In the genomic region with DNA sequence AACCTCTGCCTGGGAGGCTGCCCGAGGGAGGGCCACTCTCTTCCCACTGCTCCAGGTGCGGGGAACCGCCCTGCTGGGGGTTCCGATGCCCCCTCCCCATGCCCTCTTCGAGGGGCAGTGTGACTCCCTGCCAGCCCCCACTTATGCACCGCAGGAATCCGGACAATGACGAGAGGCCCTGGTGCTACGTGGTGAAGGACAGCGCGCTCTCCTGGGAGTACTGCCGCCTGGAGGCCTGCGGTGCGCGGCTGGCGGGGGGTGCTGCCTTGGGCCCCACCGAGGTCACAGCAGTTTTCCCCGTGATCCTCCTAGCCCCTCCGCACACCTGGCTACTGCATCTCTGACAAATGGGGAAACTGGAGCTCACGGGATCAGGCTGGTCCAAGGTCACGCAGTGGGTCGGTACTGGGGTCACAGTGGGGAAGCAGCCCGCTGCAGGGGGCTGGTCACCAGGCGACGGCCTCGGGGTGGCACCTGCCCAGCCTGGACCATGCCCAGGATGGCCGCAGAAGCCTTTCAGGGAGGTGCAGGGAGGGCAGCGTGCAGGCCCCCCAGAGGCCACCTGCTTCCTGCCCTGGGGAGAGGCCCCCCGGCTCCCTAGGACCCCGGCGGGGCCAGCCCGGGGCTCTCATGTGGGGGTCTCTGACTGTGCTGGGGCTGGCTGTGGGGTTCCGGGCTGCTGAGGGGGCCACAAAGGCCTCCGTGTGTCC, we compare ENCODE assay signal across 2 cellular contexts.
TF ChIP-seq lines count a peak whose summit lies in the region.

No MANE protein-coding gene starts in this region.

TF ChIP-seq in Ishikawa, 13 proteins besides CTCF, POLR2A, EP300 and RAD21:
- TF ChIP-seq ZBTB7A (IDR thresholded peaks at IDR 0.05; ENCODE audit: low read depth) (peak; percentile 49; the same call in 1 of the 2 replicates), TEAD4 (IDR thresholded peaks at IDR 0.05) (no peak)

TF ChIP-seq in HepG2, 621 proteins besides CTCF, POLR2A, EP300 and RAD21:
- TF ChIP-seq, protein P1, sequence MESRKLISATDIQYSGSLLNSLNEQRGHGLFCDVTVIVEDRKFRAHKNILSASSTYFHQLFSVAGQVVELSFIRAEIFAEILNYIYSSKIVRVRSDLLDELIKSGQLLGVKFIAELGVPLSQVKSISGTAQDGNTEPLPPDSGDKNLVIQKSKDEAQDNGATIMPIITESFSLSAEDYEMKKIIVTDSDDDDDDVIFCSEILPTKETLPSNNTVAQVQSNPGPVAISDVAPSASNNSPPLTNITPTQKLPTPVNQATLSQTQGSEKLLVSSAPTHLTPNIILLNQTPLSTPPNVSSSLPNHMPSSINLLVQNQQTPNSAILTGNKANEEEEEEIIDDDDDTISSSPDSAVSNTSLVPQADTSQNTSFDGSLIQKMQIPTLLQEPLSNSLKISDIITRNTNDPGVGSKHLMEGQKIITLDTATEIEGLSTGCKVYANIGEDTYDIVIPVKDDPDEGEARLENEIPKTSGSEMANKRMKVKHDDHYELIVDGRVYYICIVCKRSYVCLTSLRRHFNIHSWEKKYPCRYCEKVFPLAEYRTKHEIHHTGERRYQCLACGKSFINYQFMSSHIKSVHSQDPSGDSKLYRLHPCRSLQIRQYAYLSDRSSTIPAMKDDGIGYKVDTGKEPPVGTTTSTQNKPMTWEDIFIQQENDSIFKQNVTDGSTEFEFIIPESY (CRISPR knock-in tag; IDR thresholded peaks at IDR 0.05), result peak; percentile 31; the same call in 1 of the 2 replicates
- no peak for TF ChIP-seq ZBTB21 (CRISPR knock-in tag; IDR thresholded peaks at IDR 0.05)
